Comparison of ENCODE assay signal across 8 cellular contexts in the genomic region with DNA sequence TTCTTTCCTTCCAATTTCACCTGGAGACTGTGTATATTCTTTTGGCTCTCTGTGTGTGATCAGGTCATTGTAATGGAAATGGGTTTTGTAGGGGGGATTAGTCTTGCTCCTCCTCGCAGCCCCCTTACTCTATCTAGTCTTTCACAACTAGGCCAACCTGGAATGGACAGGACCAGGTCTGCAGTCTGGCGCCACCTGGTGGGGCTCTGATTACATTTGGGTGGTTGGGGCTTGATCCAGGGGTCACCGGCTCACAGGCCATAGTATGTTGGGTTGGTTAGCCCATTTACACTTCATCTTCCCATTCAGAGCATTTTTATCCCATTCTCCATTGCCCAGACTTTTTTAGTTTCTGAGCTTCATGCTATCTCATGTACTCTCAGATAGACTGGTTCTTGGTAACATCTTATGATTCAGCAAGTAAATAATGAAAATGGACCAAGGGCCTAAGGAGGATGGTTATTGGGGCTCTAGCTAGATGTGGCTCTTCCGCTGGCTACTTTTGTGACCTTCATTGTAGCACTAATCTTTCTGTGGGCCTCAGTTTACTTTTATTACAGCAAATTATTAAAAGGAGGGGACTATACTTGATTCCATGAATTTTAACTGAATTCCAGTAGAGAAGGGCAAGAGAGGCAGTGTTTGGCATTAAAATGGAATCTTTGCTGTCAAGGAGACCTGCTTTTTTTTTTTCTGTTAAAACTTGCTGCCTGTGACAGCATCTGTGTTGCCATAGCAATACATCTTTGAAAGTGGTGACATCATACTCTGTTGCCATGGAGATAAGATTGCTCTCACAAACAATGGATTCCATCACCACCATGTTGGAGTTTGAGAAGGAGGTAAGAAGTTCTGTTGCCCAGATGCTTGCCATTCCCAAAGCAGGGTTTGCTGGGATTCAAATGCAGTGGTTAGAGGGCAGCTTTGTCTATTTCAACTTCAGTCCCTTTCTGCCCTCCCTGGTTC.
DNase-seq lines count a peak whose midpoint lies in the region; ATAC-seq and TF ChIP-seq lines count a peak whose summit lies in the region.

No MANE protein-coding gene starts in this region.

- H3K36me3 Mint-ChIP-seq in stimulated activated effector memory CD8-positive, alpha-beta T cell treated with anti-CD3 and anti-CD28 coated beads, Interleukin-12 subunit alpha, Interleukin-12 subunit beta, amount 100 ng/mL, for 72 hours, result no peaks in the 10 kb centered on the region

- H3K23ac ChIP-seq in mesendoderm (ENCODE audit: low read length), result no peak overlapping the region

- H3K56ac ChIP-seq in mesendoderm (ENCODE audit: low read length), result no peak overlapping the region

- H3K9me3 Mint-ChIP-seq in stimulated activated effector memory CD8-positive, alpha-beta T cell treated with anti-CD3 and anti-CD28 coated beads, Interleukin-12 subunit alpha, Interleukin-12 subunit beta, amount 100 ng/mL, for 72 hours, result no peaks in the 10 kb centered on the region

- CTCF ChIA-PET in BJ (lab: Yijun Ruan, JAX), result interaction anchor here (0.6 to 10.5 kb wide), 37 partner anchors 9 to 1556 kb away, joined by 3 to 151 read pairs (median 4); a partner anchor contains a TSS

- H2BK120ac ChIP-seq in mesendoderm (ENCODE audit: low read depth, low read length), result no peak overlapping the region

- H3K36me3 ChIP-seq in BJ (ENCODE audit: control insufficient read depth, insufficient read depth, low read length) (peaks cover 2% of the 10 kb centered on the region; the same call in 1 of the 2 replicates), mesendoderm (ENCODE audit: control insufficient read depth, insufficient read depth, low read length) (peaks cover 8% of the 10 kb centered on the region)

- H3K4me3 ChIP-seq in BJ (ENCODE audit: low read depth, low read length), result no peak overlapping the region
- H3K4me3 ChIP-seq in mesendoderm (ENCODE audit: low read length), result no peak overlapping the region

- H3K79me1 ChIP-seq in mesendoderm (ENCODE audit: low read length), result no peaks in the 10 kb centered on the region

- no peak overlapping the region for H3K4me2 ChIP-seq in mesendoderm (ENCODE audit: low read length)

- POLR2A ChIA-PET in BJ (lab: Charles Lee), result no interaction called here

- peak; percentile 87 for TF ChIP-seq CTCF in BJ (IDR thresholded peaks at IDR 0.05; ENCODE audit: insufficient read depth, low read depth, low read length)

- no peak overlapping the region for H2BK15ac ChIP-seq in mesendoderm (replicated peaks; ENCODE audit: low read depth)

- H3K4me1 Mint-ChIP-seq in stimulated activated effector memory CD8-positive, alpha-beta T cell treated with anti-CD3 and anti-CD28 coated beads, Interleukin-12 subunit alpha, Interleukin-12 subunit beta, amount 100 ng/mL, for 72 hours, result no peaks in the 10 kb centered on the region

- no peak overlapping the region for H2BK5ac ChIP-seq in mesendoderm (ENCODE audit: low read length)

- no peak overlapping the region for H4K5ac ChIP-seq in mesendoderm (ENCODE audit: low read length)

- H3K18ac ChIP-seq in mesendoderm (ENCODE audit: low read length), result no peak overlapping the region

- no peak overlapping the region for H3K27ac ChIP-seq in mesendoderm (ENCODE audit: low read depth, low read length)

- H3K27me3 ChIP-seq in BJ (ENCODE audit: control insufficient read depth, insufficient read depth, low read length) (no peaks in the 10 kb centered on the region), mesendoderm (ENCODE audit: insufficient read depth, low read length, poor library complexity) (no peaks in the 10 kb centered on the region)

- no peaks in the 10 kb centered on the region for H3K79me2 ChIP-seq in mesendoderm (ENCODE audit: control insufficient read depth, insufficient read depth, low read length)

- no peak overlapping the region for H4K8ac ChIP-seq in mesendoderm (ENCODE audit: low read depth, low read length)

- no peak overlapping the region for H2AK5ac ChIP-seq in mesendoderm (ENCODE audit: low read length)

- H3K4me1 ChIP-seq in mesendoderm (ENCODE audit: control insufficient read depth, low read depth, low read length), result no peaks in the 10 kb centered on the region

- DNase-seq in BJ (ENCODE audit: low read depth) (peak; percentile 31), NAMALWA (ENCODE audit: low spot score) (peak; percentile 68), ecto neural progenitor cell (ENCODE audit: low spot score) (peak; percentile 84), mesendoderm (peak; percentile 94)
- DNase-seq in activated CD4-positive, alpha-beta T cell treated with anti-CD3 and anti-CD28 coated beads for 48 hours, result peak; percentile 77
- DNase-seq in stimulated activated effector memory CD8-positive, alpha-beta T cell treated with anti-CD3 and anti-CD28 coated beads, Interleukin-12 subunit alpha, Interleukin-12 subunit beta, amount 100 ng/mL, for 72 hours (ENCODE audit: low spot score in 2 of 2), result peak; percentile 37 to 75

- peak overlapping the region; percentile 15 for H3K27ac Mint-ChIP-seq in stimulated activated effector memory CD8-positive, alpha-beta T cell treated with anti-CD3 and anti-CD28 coated beads, Interleukin-12 subunit alpha, Interleukin-12 subunit beta, amount 100 ng/mL, for 72 hours

- H3K9ac ChIP-seq in mesendoderm (ENCODE audit: low read length), result no peak overlapping the region

- WGBS in mesendoderm (ENCODE audit: extremely low coverage, insufficient coverage, low lambda C conversion rate), result no CpG with 5 or more reads among the region's 4 CpGs

- ATAC-seq in GM19468 (IDR thresholded peaks at IDR 0.05; ENCODE audit: extremely low read depth, unreplicated experiment) (peak; percentile 58), GM18520 (IDR thresholded peaks at IDR 0.05; ENCODE audit: unreplicated experiment) (no peak)
- peak; percentile 63 for ATAC-seq in stimulated activated effector memory CD8-positive, alpha-beta T cell treated with anti-CD3 and anti-CD28 coated beads, Interleukin-12 subunit alpha, Interleukin-12 subunit beta, amount 100 ng/mL, for 72 hours

- no peak overlapping the region for H3K4ac ChIP-seq in mesendoderm (ENCODE audit: low read depth, low read length)

- no peak overlapping the region for H3K4me3 Mint-ChIP-seq in stimulated activated effector memory CD8-positive, alpha-beta T cell treated with anti-CD3 and anti-CD28 coated beads, Interleukin-12 subunit alpha, Interleukin-12 subunit beta, amount 100 ng/mL, for 72 hours

Comparison
In these comparisons a context has a peak if more than half of its experiments do, and no peak if none do; other contexts are left out.
1. DNase-seq: peak in every context shown above with its lines; median percentile 94 in mesendoderm; 84 in ecto neural progenitor cell; 77 in activated CD4-positive, alpha-beta T cell treated with anti-CD3 and anti-CD28 coated beads for 48 hours; 68 in NAMALWA; 56 in stimulated activated effector memory CD8-positive, alpha-beta T cell treated with anti-CD3 and anti-CD28 coated beads, Interleukin-12 subunit alpha, Interleukin-12 subunit beta, amount 100 ng/mL, for 72 hours; 31 in BJ.